Comparison of ENCODE assay signal across 31 cellular contexts in the genomic region with DNA sequence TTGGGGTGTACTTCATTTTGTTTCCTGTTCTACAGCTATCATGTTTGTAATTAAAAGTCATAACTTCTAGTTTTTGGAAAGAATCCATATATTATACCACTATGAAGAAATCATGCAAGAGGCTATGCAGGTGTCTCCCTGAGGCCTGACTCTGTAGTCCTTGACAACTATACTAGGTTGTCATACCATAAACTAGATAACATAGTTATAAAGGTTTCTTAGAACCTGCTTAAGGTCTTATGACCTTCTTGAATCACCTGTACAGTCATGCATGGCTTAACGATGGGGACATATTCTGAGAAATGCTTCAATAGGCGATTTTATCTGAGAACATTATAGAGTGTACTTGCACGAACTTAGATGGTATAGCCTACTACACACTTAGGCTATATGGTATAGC. TPM values are rescaled to one million over a fixed set of nuclear protein-coding genes. Genes with fewer than 3 reads are reported as not detected.
"Had no signal": no experiment of that assay in that cellular context is flagged by ENCODE, and none has a peak within 500 bp of the region (broad histone marks: within the 10 kb centered on the region; RNA-seq: fewer than 3 reads in every experiment).

No MANE protein-coding gene starts in this region.

- H3K27me3 Mint-ChIP-seq: activated B cell treated with CpG ODN at 0.5 μM for 24 hours; activated CD8-positive, alpha-beta T cell treated with anti-CD3 and anti-CD28 coated beads for 36 hours; activated naive CD8-positive, alpha-beta T cell; activated T-helper 17 cell treated with anti-CD3 and anti-CD28 coated beads, Interleukin-2, amount 50 U/mL, for 72 hours; T-helper 17 cell had no signal

- DNase-seq: activated B cell treated with CpG ODN at 0.5 μM for 24 hours; activated CD4-positive, alpha-beta T cell treated with anti-CD3 and anti-CD28 coated beads for 48 hours; activated CD4-positive, alpha-beta T cell treated with anti-CD3 and anti-CD28 coated beads, Interleukin-2, amount 50 U/mL, for 1 hour; activated CD4-positive, alpha-beta T cell treated with anti-CD3 and anti-CD28 coated beads, Interleukin-2, amount 50 U/mL, for 48 hours; activated CD8-positive, alpha-beta memory T cell treated with anti-CD3 and anti-CD28 coated beads for 24 hours; activated CD8-positive, alpha-beta T cell treated with anti-CD3 and anti-CD28 coated beads for 36 hours; activated effector memory CD4-positive, alpha-beta T cell treated with Interleukin-2 at 50 U/mL for 16 hours; activated gamma-delta T cell treated with Interleukin-2 at 50 U/mL for 16 hours; activated naive CD4-positive, alpha-beta T cell treated with anti-CD3 and anti-CD28 coated beads, Interleukin-2, amount 50 U/mL, for 16 hours; activated naive CD4-positive, alpha-beta T cell treated with Interleukin-2 at 50 U/mL for 16 hours; activated T-cell treated with anti-CD3 and anti-CD28 coated beads, Interleukin-2, amount 50 U/mL, for 4 hours; amniotic stem cell; anterior cingulate cortex; colonic mucosa; effector CD8-positive, alpha-beta T cell; endodermal cell; erythroblast; esophagus squamous epithelium; head of caudate nucleus; T-helper 1 cell; T-helper 17 cell; T1000; WERI-Rb-1 had no signal

- FAIRE-seq: frontal cortex had no signal

- H3K27me3 ChIP-seq: body of pancreas, colonic mucosa, esophagus squamous epithelium had no signal

- H3K36me3 Mint-ChIP-seq: activated naive CD8-positive, alpha-beta T cell had no signal

- H3K9me3 Mint-ChIP-seq: activated B cell treated with CpG ODN at 0.5 μM for 24 hours; activated CD8-positive, alpha-beta T cell treated with anti-CD3 and anti-CD28 coated beads for 36 hours; activated T-cell treated with anti-CD3 and anti-CD28 coated beads, Interleukin-2, amount 50 U/mL, for 4 hours; activated T-helper 17 cell treated with anti-CD3 and anti-CD28 coated beads, Interleukin-2, amount 50 U/mL, for 72 hours; T-helper 2 cell treated with Interferon-gamma antibody and Interleukin-4, amounts not matched to agents 5 μg/mL and 100 μg/mL, for 36 hours had no signal

- H3K4me3 Mint-ChIP-seq: activated B cell treated with CpG ODN at 0.5 μM for 24 hours; activated CD8-positive, alpha-beta T cell treated with anti-CD3 and anti-CD28 coated beads for 36 hours; activated naive CD8-positive, alpha-beta T cell; activated T-cell treated with anti-CD3 and anti-CD28 coated beads, Interleukin-2, amount 50 U/mL, for 4 hours; activated T-helper 17 cell treated with anti-CD3 and anti-CD28 coated beads, Interleukin-2, amount 50 U/mL, for 72 hours; endodermal cell; T-helper 17 cell; T-helper 2 cell treated with Interferon-gamma antibody and Interleukin-4, amounts not matched to agents 5 μg/mL and 100 μg/mL, for 36 hours had no signal

- H3K9me3 ChIP-seq: body of pancreas, colonic mucosa, esophagus squamous epithelium had no signal

- H3K4me1 Mint-ChIP-seq: activated B cell treated with CpG ODN at 0.5 μM for 24 hours; activated T-helper 17 cell treated with anti-CD3 and anti-CD28 coated beads, Interleukin-2, amount 50 U/mL, for 72 hours; endodermal cell; T-helper 17 cell had no signal

- H3K4me3 ChIP-seq: body of pancreas, colonic mucosa, esophagus squamous epithelium had no signal

- H3K27ac Mint-ChIP-seq: activated B cell treated with CpG ODN at 0.5 μM for 24 hours; activated CD8-positive, alpha-beta T cell treated with anti-CD3 and anti-CD28 coated beads for 36 hours; activated naive CD8-positive, alpha-beta T cell; activated T-helper 17 cell treated with anti-CD3 and anti-CD28 coated beads, Interleukin-2, amount 50 U/mL, for 72 hours; endodermal cell; T-helper 17 cell; T-helper 2 cell treated with Interferon-gamma antibody and Interleukin-4, amounts not matched to agents 5 μg/mL and 100 μg/mL, for 36 hours had no signal

- H3K4me1 ChIP-seq: colonic mucosa, esophagus squamous epithelium had no signal

- H3K36me3 ChIP-seq: colonic mucosa, esophagus squamous epithelium, WERI-Rb-1 had no signal

- ATAC-seq: activated CD4-positive, CD25-positive, alpha-beta regulatory T cell treated with anti-CD3 and anti-CD28 coated beads, Interleukin-2, amount 50 U/mL, for 24 hours; activated CD8-positive, alpha-beta T cell treated with anti-CD3 and anti-CD28 coated beads for 36 hours; activated T-cell treated with anti-CD3 and anti-CD28 coated beads, Interleukin-2, amount 50 U/mL, for 4 hours; activated T-helper 17 cell treated with anti-CD3 and anti-CD28 coated beads, Interleukin-2, amount 50 U/mL, for 72 hours; T-helper 17 cell had no signal

- H3K27ac ChIP-seq: colonic mucosa, esophagus squamous epithelium, WERI-Rb-1 had no signal

RNA-seq across cellular contexts. Expression of gene PWWP3B, which starts 3.2 kb away (rescaled TPM):
- total RNA-seq: activated B cell treated with CpG ODN at 0.5 μM for 24 hours; activated CD8-positive, alpha-beta T cell treated with anti-CD3 and anti-CD28 coated beads for 36 hours; activated T-helper 17 cell treated with anti-CD3 and anti-CD28 coated beads, Interleukin-2, amount 50 U/mL, for 72 hours; dermis microvascular lymphatic vessel endothelial cell; esophagus squamous epithelium; fibroblast of lung; T-helper 17 cell had no signal
- polyA plus RNA-seq: fibroblast of lung had no signal
